Comparison of ENCODE assay signal across 8 cellular contexts in genomic region chr1:50978144-50978851, GRCh38. TPM values are rescaled to one million over a fixed set of nuclear protein-coding genes. Genes with fewer than 3 reads are reported as not detected.
A peak's percentile ranks its signal among the peaks of the same experiment; 100 is the strongest.
DNase-seq lines count a peak whose midpoint lies in the region; ATAC-seq and TF ChIP-seq lines count a peak whose summit lies in the region.

No MANE protein-coding gene starts in this region.

- peak in 10 of 14 donors; percentile 25 to 85 (median 38) for DNase-seq in C1 segment of cervical spinal cord (lab: John Stamatoyannopoulos, UW)
- peak; percentile 84 for DNase-seq in NCI-H2227 (lab: John Stamatoyannopoulos, UW; ENCODE audit: unreplicated experiment)
- peak; percentile 53 for DNase-seq in activated CD8-positive, alpha-beta T cell treated with anti-CD3 and anti-CD28 coated beads for 36 hours
- DNase-seq in esophagus squamous epithelium (lab: John Stamatoyannopoulos, UW) = no peak
- DNase-seq in upper lobe of left lung = peak; percentile 48 to 89

- H3K9ac ChIP-seq in mucosa of stomach (ENCODE audit: low read length) = peak overlapping the region; percentile 68

- peaks cover 19% of the 10 kb centered on the region for H3K27me3 Mint-ChIP-seq in activated CD8-positive, alpha-beta T cell treated with anti-CD3 and anti-CD28 coated beads for 36 hours

- intact Hi-C loops in activated CD8-positive, alpha-beta T cell treated with anti-CD3 and anti-CD28 coated beads for 36 hours (cut with micrococcal nuclease) = no loop called here
- intact Hi-C loops in esophagus squamous epithelium (cut with DNase I) = no loop called here

- H3K36me3 ChIP-seq in esophagus squamous epithelium (no peaks in the 10 kb centered on the region), mucosa of stomach (ENCODE audit: control insufficient read depth, insufficient read depth, low read length) (no peaks in the 10 kb centered on the region), upper lobe of left lung (no peaks in the 10 kb centered on the region)

- 6 to 15% methylated on average over 6 to 14 of the region's 42 CpGs for WGBS in esophagus squamous epithelium, 2 donors
- 11 to 45% methylated on average over 11 to 14 of the region's 42 CpGs for WGBS in upper lobe of left lung, 2 donors

- TF ChIP-seq EP300 in upper lobe of left lung (IDR thresholded peaks at IDR 0.05) = no peak

- H3K4me1 Mint-ChIP-seq in activated CD8-positive, alpha-beta T cell treated with anti-CD3 and anti-CD28 coated beads for 36 hours (ENCODE audit: low read depth) = peaks cover 21% of the 10 kb centered on the region

- H3K9me3 ChIP-seq in esophagus squamous epithelium (no peaks in the 10 kb centered on the region), mucosa of stomach (ENCODE audit: control insufficient read depth, low read length) (no peaks in the 10 kb centered on the region), upper lobe of left lung (no peaks in the 10 kb centered on the region)

- H3K27me3 ChIP-seq in esophagus squamous epithelium = no peaks in the 10 kb centered on the region
- peaks cover 16% of the 10 kb centered on the region for H3K27me3 ChIP-seq in mucosa of stomach (ENCODE audit: control insufficient read depth, insufficient read depth, low read length)
- no peaks in the 10 kb centered on the region for H3K27me3 ChIP-seq in upper lobe of left lung

- TF ChIP-seq POLR2A in esophagus squamous epithelium (IDR thresholded peaks at IDR 0.05) = peak in 1 of 4 donors; percentile 24
- no peak for TF ChIP-seq POLR2A in upper lobe of left lung (IDR thresholded peaks at IDR 0.05)

- POLR2A ChIA-PET in activated CD8-positive, alpha-beta T cell treated with anti-CD3 and anti-CD28 coated beads for 36 hours (lab: Charles Lee) = interaction anchor here (0.8 to 3.9 kb wide), 5 partner anchors 8 to 195 kb away, joined by 3 to 35 read pairs (median 3); partner anchors contain the start of genes CDKN2C and FAF1

- H3K27ac ChIP-seq in esophagus squamous epithelium (peak overlapping the region; percentile 78 to 97 (median 95)), upper lobe of left lung (peak overlapping the region; percentile 82 to 91 (median 88))

- peak overlapping the region; percentile 63 for H3K27ac Mint-ChIP-seq in activated CD8-positive, alpha-beta T cell treated with anti-CD3 and anti-CD28 coated beads for 36 hours

- H3K36me3 Mint-ChIP-seq in activated CD8-positive, alpha-beta T cell treated with anti-CD3 and anti-CD28 coated beads for 36 hours (ENCODE audit: low read depth) = peaks cover 5% of the 10 kb centered on the region

- H3K4me3 ChIP-seq in esophagus squamous epithelium (peak overlapping the region; percentile 68 to 94 (median 84)), mucosa of stomach (ENCODE audit: low read length) (no peak overlapping the region), upper lobe of left lung (peak overlapping the region; percentile 57 to 86 (median 72))

- peaks cover 0 to 33% (median 0%) of the 10 kb centered on the region in 3 donors for H3K4me1 ChIP-seq in esophagus squamous epithelium
- peaks cover 3% of the 10 kb centered on the region for H3K4me1 ChIP-seq in mucosa of stomach (ENCODE audit: control insufficient read depth, insufficient read depth, low read length)
- H3K4me1 ChIP-seq in upper lobe of left lung = peaks cover 2 to 20% (median 5%) of the 10 kb centered on the region in 4 donors

- no peaks in the 10 kb centered on the region for H3K9me3 Mint-ChIP-seq in activated CD8-positive, alpha-beta T cell treated with anti-CD3 and anti-CD28 coated beads for 36 hours

- peak; percentile 48 for ATAC-seq in GM18907 (IDR thresholded peaks at IDR 0.05; ENCODE audit: unreplicated experiment)
- ATAC-seq in HG03095 (IDR thresholded peaks at IDR 0.05; ENCODE audit: unreplicated experiment) = peak; percentile 18
- peak; percentile 61 for ATAC-seq in activated CD8-positive, alpha-beta T cell treated with anti-CD3 and anti-CD28 coated beads for 36 hours
- ATAC-seq in upper lobe of left lung (ENCODE audit: low FRiP score in 2 of 2) = peak; percentile 51 to 81

- CTCF ChIA-PET in activated CD8-positive, alpha-beta T cell treated with anti-CD3 and anti-CD28 coated beads for 36 hours (lab: Charles Lee) = interaction anchor here (1.0 to 2.5 kb wide), 5 partner anchors 9 to 211 kb away, joined by 3 to 11 read pairs (median 5); no protein-coding TSS in a partner anchor

- peak overlapping the region; percentile 78 for H3K4me3 Mint-ChIP-seq in activated CD8-positive, alpha-beta T cell treated with anti-CD3 and anti-CD28 coated beads for 36 hours

- TF ChIP-seq CTCF in activated CD8-positive, alpha-beta T cell treated with anti-CD3 and anti-CD28 coated beads for 36 hours (IDR thresholded peaks at IDR 0.05) = no peak
- TF ChIP-seq CTCF in esophagus squamous epithelium (IDR thresholded peaks at IDR 0.05) (no peak), upper lobe of left lung (IDR thresholded peaks at IDR 0.05) (peak in 1 of 6 experiments; percentile 7)

RNA-seq across cellular contexts. Expression of gene CDKN2C, which starts 8.3 kb away (rescaled TPM):
- 10 to 100 TPM; 18.4 to 20.7 TPM for total RNA-seq in activated CD8-positive, alpha-beta T cell treated with anti-CD3 and anti-CD28 coated beads for 36 hours
- total RNA-seq in esophagus squamous epithelium (10 to 100 TPM in 3 of 4 donors, 1 to 10 TPM in 1; 6.9 to 16.5 (median 12.5) TPM), upper lobe of left lung (10 to 100 TPM in 2 of 6 donors, 1 to 10 TPM in 4; 2.1 to 12.7 (median 8.2) TPM)

RNA-seq across cellular contexts. Expression of gene FAF1, which starts 18.2 kb away (rescaled TPM):
- total RNA-seq in activated CD8-positive, alpha-beta T cell treated with anti-CD3 and anti-CD28 coated beads for 36 hours = 10 to 100 TPM; 82.2 to 87.0 TPM
- total RNA-seq in esophagus squamous epithelium (10 to 100 TPM; 23.8 to 64.6 (median 43.9) TPM), upper lobe of left lung (10 to 100 TPM; 30.2 to 52.3 (median 35.0) TPM)
